1 cellular context compared by ENCODE assay signal in the genomic region with DNA sequence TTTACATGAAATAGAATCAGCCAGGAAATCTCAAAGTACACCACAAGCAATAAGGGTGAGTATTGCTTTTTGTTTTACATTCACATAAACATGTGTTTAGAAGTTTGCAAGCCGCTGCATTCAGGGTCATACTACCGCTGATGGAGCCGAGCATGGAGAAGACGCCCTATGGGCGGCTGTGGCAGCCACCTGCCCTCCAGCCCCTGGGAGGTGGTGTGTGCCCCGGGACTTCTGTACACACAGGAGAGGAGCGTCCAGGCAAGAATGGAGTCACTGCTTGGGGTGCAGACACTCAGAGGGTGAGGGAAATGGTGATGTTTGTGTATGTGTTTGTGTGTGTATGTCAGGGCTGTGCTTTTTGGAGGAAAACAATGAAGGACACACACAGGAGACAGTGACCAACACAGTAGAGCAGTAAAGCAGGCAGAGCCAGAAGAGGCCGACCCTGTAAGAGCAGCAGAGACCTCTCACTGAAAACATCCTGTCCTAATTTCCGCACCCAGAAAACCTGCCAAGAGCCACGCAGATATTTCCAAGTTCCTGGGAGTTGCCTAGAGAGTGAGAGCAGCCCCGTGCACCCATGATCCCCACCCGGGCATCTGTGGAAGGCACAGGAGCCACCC.
TF ChIP-seq lines count a peak whose summit lies in the region.

No MANE protein-coding gene starts in this region.

TF ChIP-seq in H1, 55 proteins besides CTCF, POLR2A, EP300 and RAD21:
- TF ChIP-seq, protein P1, sequence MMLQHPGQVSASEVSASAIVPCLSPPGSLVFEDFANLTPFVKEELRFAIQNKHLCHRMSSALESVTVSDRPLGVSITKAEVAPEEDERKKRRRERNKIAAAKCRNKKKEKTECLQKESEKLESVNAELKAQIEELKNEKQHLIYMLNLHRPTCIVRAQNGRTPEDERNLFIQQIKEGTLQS (IDR thresholded peaks at IDR 0.05; ENCODE audit: insufficient read depth, low read depth, low read length), result no peak
- TF ChIP-seq TBP (IDR thresholded peaks at IDR 0.05; ENCODE audit: low read depth, low read length), result no peak
- TF ChIP-seq CHD2 (IDR thresholded peaks at IDR 0.05; ENCODE audit: low read length), result no peak
- TF ChIP-seq ASH2L (IDR thresholded peaks at IDR 0.05; ENCODE audit: low read length), result no peak
- no peak for TF ChIP-seq JUND (IDR thresholded peaks at IDR 0.05; ENCODE audit: low read length)
- TF ChIP-seq KDM5A (IDR thresholded peaks at IDR 0.05; ENCODE audit: low read length), result no peak
- no peak for TF ChIP-seq CREB1 (IDR thresholded peaks at IDR 0.05)
- no peak for TF ChIP-seq NANOG (IDR thresholded peaks at IDR 0.05; ENCODE audit: insufficient read depth, low read depth, low read length, poor library complexity, severe bottlenecking)
- no peak for TF ChIP-seq CBX8 (IDR thresholded peaks at IDR 0.05; ENCODE audit: borderline replicate concordance, low read depth, low read length)
- TF ChIP-seq TEAD4 (IDR thresholded peaks at IDR 0.05; ENCODE audit: low read depth, low read length), result no peak
- TF ChIP-seq SUZ12 (IDR thresholded peaks at IDR 0.05; ENCODE audit: low read length), result no peak
- TF ChIP-seq ZNF274 (IDR thresholded peaks at IDR 0.05; ENCODE audit: borderline replicate concordance, extremely low read depth, low read length), result no peak
- TF ChIP-seq, protein P2, sequence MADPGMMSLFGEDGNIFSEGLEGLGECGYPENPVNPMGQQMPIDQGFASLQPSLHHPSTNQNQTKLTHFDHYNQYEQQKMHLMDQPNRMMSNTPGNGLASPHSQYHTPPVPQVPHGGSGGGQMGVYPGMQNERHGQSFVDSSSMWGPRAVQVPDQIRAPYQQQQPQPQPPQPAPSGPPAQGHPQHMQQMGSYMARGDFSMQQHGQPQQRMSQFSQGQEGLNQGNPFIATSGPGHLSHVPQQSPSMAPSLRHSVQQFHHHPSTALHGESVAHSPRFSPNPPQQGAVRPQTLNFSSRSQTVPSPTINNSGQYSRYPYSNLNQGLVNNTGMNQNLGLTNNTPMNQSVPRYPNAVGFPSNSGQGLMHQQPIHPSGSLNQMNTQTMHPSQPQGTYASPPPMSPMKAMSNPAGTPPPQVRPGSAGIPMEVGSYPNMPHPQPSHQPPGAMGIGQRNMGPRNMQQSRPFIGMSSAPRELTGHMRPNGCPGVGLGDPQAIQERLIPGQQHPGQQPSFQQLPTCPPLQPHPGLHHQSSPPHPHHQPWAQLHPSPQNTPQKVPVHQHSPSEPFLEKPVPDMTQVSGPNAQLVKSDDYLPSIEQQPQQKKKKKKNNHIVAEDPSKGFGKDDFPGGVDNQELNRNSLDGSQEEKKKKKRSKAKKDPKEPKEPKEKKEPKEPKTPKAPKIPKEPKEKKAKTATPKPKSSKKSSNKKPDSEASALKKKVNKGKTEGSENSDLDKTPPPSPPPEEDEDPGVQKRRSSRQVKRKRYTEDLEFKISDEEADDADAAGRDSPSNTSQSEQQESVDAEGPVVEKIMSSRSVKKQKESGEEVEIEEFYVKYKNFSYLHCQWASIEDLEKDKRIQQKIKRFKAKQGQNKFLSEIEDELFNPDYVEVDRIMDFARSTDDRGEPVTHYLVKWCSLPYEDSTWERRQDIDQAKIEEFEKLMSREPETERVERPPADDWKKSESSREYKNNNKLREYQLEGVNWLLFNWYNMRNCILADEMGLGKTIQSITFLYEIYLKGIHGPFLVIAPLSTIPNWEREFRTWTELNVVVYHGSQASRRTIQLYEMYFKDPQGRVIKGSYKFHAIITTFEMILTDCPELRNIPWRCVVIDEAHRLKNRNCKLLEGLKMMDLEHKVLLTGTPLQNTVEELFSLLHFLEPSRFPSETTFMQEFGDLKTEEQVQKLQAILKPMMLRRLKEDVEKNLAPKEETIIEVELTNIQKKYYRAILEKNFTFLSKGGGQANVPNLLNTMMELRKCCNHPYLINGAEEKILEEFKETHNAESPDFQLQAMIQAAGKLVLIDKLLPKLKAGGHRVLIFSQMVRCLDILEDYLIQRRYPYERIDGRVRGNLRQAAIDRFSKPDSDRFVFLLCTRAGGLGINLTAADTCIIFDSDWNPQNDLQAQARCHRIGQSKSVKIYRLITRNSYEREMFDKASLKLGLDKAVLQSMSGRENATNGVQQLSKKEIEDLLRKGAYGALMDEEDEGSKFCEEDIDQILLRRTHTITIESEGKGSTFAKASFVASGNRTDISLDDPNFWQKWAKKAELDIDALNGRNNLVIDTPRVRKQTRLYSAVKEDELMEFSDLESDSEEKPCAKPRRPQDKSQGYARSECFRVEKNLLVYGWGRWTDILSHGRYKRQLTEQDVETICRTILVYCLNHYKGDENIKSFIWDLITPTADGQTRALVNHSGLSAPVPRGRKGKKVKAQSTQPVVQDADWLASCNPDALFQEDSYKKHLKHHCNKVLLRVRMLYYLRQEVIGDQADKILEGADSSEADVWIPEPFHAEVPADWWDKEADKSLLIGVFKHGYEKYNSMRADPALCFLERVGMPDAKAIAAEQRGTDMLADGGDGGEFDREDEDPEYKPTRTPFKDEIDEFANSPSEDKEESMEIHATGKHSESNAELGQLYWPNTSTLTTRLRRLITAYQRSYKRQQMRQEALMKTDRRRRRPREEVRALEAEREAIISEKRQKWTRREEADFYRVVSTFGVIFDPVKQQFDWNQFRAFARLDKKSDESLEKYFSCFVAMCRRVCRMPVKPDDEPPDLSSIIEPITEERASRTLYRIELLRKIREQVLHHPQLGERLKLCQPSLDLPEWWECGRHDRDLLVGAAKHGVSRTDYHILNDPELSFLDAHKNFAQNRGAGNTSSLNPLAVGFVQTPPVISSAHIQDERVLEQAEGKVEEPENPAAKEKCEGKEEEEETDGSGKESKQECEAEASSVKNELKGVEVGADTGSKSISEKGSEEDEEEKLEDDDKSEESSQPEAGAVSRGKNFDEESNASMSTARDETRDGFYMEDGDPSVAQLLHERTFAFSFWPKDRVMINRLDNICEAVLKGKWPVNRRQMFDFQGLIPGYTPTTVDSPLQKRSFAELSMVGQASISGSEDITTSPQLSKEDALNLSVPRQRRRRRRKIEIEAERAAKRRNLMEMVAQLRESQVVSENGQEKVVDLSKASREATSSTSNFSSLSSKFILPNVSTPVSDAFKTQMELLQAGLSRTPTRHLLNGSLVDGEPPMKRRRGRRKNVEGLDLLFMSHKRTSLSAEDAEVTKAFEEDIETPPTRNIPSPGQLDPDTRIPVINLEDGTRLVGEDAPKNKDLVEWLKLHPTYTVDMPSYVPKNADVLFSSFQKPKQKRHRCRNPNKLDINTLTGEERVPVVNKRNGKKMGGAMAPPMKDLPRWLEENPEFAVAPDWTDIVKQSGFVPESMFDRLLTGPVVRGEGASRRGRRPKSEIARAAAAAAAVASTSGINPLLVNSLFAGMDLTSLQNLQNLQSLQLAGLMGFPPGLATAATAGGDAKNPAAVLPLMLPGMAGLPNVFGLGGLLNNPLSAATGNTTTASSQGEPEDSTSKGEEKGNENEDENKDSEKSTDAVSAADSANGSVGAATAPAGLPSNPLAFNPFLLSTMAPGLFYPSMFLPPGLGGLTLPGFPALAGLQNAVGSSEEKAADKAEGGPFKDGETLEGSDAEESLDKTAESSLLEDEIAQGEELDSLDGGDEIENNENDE (IDR thresholded peaks at IDR 0.05; ENCODE audit: insufficient replicate concordance, low read length), result no peak
